In the genomic region with DNA sequence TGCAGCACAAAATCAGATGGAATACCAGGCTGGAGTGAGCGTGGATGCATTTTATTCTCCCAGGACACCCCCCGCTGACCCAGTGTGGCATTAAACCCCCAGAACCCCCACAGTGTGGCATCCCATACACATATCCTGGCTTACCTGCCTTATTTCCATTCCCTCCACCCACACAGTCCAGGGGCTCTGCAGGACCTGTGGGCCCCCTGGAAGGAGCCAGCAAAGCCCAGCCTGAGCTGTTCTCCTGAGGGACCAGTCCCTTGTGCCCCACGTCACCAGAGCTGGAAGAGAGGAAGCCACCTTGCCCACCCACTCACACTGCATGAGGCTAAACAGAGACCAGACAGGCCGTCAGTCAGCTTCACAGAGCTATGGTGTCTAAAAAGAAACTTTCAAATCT, we compare ENCODE assay signal across 23 cellular contexts. TPM values are rescaled to one million over a fixed set of nuclear protein-coding genes. Genes with fewer than 3 reads are reported as not detected.
"Had no signal": no experiment of that assay in that cellular context is flagged by ENCODE, and none has a peak within 500 bp of the region (broad histone marks: within the 10 kb centered on the region; RNA-seq: fewer than 3 reads in every experiment).

No MANE protein-coding gene starts in this region.

- H3K4me1 Mint-ChIP-seq: endodermal cell, mesothelial cell of epicardium had no signal

- DNase-seq: dermis blood vessel endothelial cell; dorsolateral prefrontal cortex; effector CD8-positive, alpha-beta T cell; effector memory CD8-positive, alpha-beta T cell; erythroblast; esophagus squamous epithelium; foreskin fibroblast; foreskin melanocyte; gastrocnemius medialis; glutamatergic neuron; heart right ventricle; hippocampal formation; left cardiac atrium; left lung; left ventricle myocardium superior; lower lobe of right lung; mesenchymal stem cell; mucosa of descending colon had no signal

- H3K27ac Mint-ChIP-seq: effector memory CD8-positive, alpha-beta T cell; endodermal cell; mesothelial cell of epicardium had no signal

- H3K36me3 Mint-ChIP-seq: mesothelial cell of epicardium had no signal

- ATAC-seq: effector memory CD8-positive, alpha-beta T cell; esophagus mucosa; gastrocnemius medialis; heart right ventricle; left cardiac atrium; left lung; left ventricle myocardium superior; lower lobe of right lung; mucosa of descending colon had no signal

- H3K9me3 Mint-ChIP-seq: effector memory CD8-positive, alpha-beta T cell had no signal

- H3K4me3 Mint-ChIP-seq: effector memory CD8-positive, alpha-beta T cell; endodermal cell; mesothelial cell of epicardium had no signal

RNA-seq across cellular contexts. Expression of a gene that starts 20.1 kb away (rescaled TPM):
- total RNA-seq: dermis blood vessel endothelial cell, esophagus mucosa, esophagus squamous epithelium, lower leg skin, lower lobe of right lung, lung microvascular endothelial cell had no signal
